Comparison of ENCODE assay signal across 1 cellular context in genomic region chr6:119566546-119567263, GRCh38.
TF ChIP-seq lines count a peak whose summit lies in the region.

No MANE protein-coding gene starts in this region.

TF ChIP-seq in K562, 482 proteins besides CTCF, POLR2A, EP300 and RAD21 (continued from another document and continues in another):
- TF ChIP-seq ZNF518B (CRISPR knock-in tag; IDR thresholded peaks at IDR 0.05) (no peak), CC2D1A (IDR thresholded peaks at IDR 0.05) (no peak), SP1 (CRISPR knock-in tag; IDR thresholded peaks at IDR 0.05) (0 out of 2 replicates have a peak, but pooled peaks have one; percentile 29), ZNF354B (CRISPR knock-in tag; IDR thresholded peaks at IDR 0.05) (no peak), POLR2G (IDR thresholded peaks at IDR 0.05; ENCODE audit: low read depth, low read length) (peak; percentile 58), CREM (IDR thresholded peaks at IDR 0.05; ENCODE audit: low read depth) (peak; percentile 70), ZNF395 (CRISPR knock-in tag; IDR thresholded peaks at IDR 0.05) (no peak), ZNF766 (CRISPR knock-in tag; conservative IDR thresholded peaks at IDR 0.05) (no peak), TAF1 (IDR thresholded peaks at IDR 0.05; ENCODE audit: control insufficient read depth, extremely low read depth, insufficient read depth, low read length, severe bottlenecking) (peak; percentile 87), CREB1 (IDR thresholded peaks at IDR 0.05) (peak; percentile 69; the same call in 1 of the 2 replicates), CREB1 (CRISPR knock-in tag; IDR thresholded peaks at IDR 0.05) (peak; percentile 50; the same call in 1 of the 2 replicates), ATF3 (IDR thresholded peaks at IDR 0.05) (no peak), ATF3 (CRISPR knock-in tag; conservative IDR thresholded peaks at IDR 0.05) (no peak), TBP (optimal IDR thresholded peaks at IDR 0.05; ENCODE audit: low read depth, low read length) (peak; percentile 91), FUS (optimal IDR thresholded peaks at IDR 0.05; ENCODE audit: low read depth, low read length) (no peak), TAF7 (tag; IDR thresholded peaks at IDR 0.05) (0 out of 2 replicates have a peak, but pooled peaks have one; percentile 44), GABPA (tag; conservative IDR thresholded peaks at IDR 0.05; ENCODE audit: low read depth) (no peak), ZNF764 (CRISPR knock-in tag; IDR thresholded peaks at IDR 0.05; ENCODE audit: low read depth) (no peak), TEAD2 (tag; IDR thresholded peaks at IDR 0.05) (no peak), RBFOX2 (IDR thresholded peaks at IDR 0.05; ENCODE audit: low read depth, low read length) (peak; percentile 62), GTF2E2 (tag; IDR thresholded peaks at IDR 0.05) (peak; percentile 84), FOXK1 (CRISPR knock-in tag; IDR thresholded peaks at IDR 0.05; ENCODE audit: borderline replicate concordance) (no peak), DACH1 (IDR thresholded peaks at IDR 0.05; ENCODE audit: partially characterized antibody) (no peak), HEY1 (CRISPR knock-in tag; IDR thresholded peaks at IDR 0.05; ENCODE audit: borderline replicate concordance) (no peak), CXXC5 (CRISPR knock-in tag; IDR thresholded peaks at IDR 0.05) (peak; percentile 73), HNRNPL (IDR thresholded peaks at IDR 0.05; ENCODE audit: low read depth, low read length) (no peak), E2F5 (CRISPR knock-in tag; IDR thresholded peaks at IDR 0.05) (no peak), KDM4B (IDR thresholded peaks at IDR 0.05; ENCODE audit: borderline replicate concordance in 2 of 2, low read depth in 1 of 2) (no peak), ZNF583 (CRISPR knock-in tag; IDR thresholded peaks at IDR 0.05) (no peak), BACH1 (tag; IDR thresholded peaks at IDR 0.05) (no peak), TRIM24 (IDR thresholded peaks at IDR 0.05) (no peak), NCOR1 (IDR thresholded peaks at IDR 0.05) (no peak), REST (CRISPR knock-in tag; IDR thresholded peaks at IDR 0.05; ENCODE audit: low read depth) (no peak), NFRKB (IDR thresholded peaks at IDR 0.05; ENCODE audit: low read depth) (no peak), SMARCA4 (IDR thresholded peaks at IDR 0.05) (0 out of 2 replicates have a peak, but pooled peaks have one; percentile 46), MAFK (IDR thresholded peaks at IDR 0.05; ENCODE audit: low read length) (no peak), CBX8 (IDR thresholded peaks at IDR 0.05; ENCODE audit: borderline replicate concordance, extremely low read depth, low read depth, low read length, poor library complexity, severe bottlenecking) (no peak), SUPT5H (IDR thresholded peaks at IDR 0.05) (peak; percentile 92), GTF2A2 (tag; IDR thresholded peaks at IDR 0.05) (0 out of 2 replicates have a peak, but pooled peaks have one; percentile 63), NR1H2 (CRISPR knock-in tag; IDR thresholded peaks at IDR 0.05) (no peak), TCF3 (CRISPR knock-in tag; IDR thresholded peaks at IDR 0.05) (no peak), ZNF592 (IDR thresholded peaks at IDR 0.05) (peak; percentile 78), SMAD1 (IDR thresholded peaks at IDR 0.05; ENCODE audit: low read depth, low read length, partially characterized antibody) (peak; percentile 34)
- TF ChIP-seq, protein P1, sequence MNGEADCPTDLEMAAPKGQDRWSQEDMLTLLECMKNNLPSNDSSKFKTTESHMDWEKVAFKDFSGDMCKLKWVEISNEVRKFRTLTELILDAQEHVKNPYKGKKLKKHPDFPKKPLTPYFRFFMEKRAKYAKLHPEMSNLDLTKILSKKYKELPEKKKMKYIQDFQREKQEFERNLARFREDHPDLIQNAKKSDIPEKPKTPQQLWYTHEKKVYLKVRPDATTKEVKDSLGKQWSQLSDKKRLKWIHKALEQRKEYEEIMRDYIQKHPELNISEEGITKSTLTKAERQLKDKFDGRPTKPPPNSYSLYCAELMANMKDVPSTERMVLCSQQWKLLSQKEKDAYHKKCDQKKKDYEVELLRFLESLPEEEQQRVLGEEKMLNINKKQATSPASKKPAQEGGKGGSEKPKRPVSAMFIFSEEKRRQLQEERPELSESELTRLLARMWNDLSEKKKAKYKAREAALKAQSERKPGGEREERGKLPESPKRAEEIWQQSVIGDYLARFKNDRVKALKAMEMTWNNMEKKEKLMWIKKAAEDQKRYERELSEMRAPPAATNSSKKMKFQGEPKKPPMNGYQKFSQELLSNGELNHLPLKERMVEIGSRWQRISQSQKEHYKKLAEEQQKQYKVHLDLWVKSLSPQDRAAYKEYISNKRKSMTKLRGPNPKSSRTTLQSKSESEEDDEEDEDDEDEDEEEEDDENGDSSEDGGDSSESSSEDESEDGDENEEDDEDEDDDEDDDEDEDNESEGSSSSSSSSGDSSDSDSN (IDR thresholded peaks at IDR 0.05; ENCODE audit: borderline replicate concordance in 1 of 2, low read depth in 2 of 2, low read length in 2 of 2), result no peak
- TF ChIP-seq, protein P2, sequence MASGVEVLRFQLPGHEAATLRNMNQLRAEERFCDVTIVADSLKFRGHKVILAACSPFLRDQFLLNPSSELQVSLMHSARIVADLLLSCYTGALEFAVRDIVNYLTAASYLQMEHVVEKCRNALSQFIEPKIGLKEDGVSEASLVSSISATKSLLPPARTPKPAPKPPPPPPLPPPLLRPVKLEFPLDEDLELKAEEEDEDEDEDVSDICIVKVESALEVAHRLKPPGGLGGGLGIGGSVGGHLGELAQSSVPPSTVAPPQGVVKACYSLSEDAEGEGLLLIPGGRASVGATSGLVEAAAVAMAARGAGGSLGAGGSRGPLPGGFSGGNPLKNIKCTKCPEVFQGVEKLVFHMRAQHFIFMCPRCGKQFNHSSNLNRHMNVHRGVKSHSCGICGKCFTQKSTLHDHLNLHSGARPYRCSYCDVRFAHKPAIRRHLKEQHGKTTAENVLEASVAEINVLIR (CRISPR knock-in tag; IDR thresholded peaks at IDR 0.05), result peak; percentile 47; the same call in 1 of the 2 replicates
